In the genomic region with DNA sequence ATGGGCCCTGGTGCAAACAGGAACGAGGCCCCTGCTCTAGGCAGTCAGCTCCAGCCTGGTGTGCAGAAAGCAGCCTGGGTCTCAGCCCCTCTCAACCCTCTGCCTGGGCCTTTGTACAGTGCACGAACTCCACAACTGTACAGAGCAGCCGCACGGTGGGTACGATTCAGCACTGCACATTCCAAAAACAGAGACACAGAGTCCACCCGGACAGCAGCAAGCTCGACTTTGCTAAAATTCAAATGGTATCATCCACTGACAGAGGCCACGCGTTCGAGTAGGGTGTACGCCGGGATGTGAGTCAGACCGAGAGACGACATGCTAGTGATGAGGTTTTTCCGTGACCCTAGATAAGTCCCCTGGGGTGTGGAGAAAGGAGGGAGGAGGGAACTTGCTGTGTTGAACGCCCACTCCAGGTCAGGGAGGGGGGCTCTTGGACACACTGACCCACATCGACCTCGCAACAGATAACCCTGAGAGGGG, we compare ENCODE assay signal across 12 cellular contexts.
A peak's percentile ranks its signal among the peaks of the same experiment; 100 is the strongest.
DNase-seq lines count a peak whose midpoint lies in the region; ATAC-seq and TF ChIP-seq lines count a peak whose summit lies in the region.
"Had no signal": no experiment of that assay in that cellular context is flagged by ENCODE, and none has a peak within 500 bp of the region (broad histone marks: within the 10 kb centered on the region; RNA-seq: fewer than 3 reads in every experiment).

No MANE protein-coding gene starts in this region.

- H3K27me3 Mint-ChIP-seq in activated CD4-positive, alpha-beta T cell treated with anti-CD3 and anti-CD28 coated beads, Interleukin-2, amount 10 ng/mL, durations not matched to agents 24 days and 14 days = no peaks in the 10 kb centered on the region
- H3K27me3 Mint-ChIP-seq in stimulated activated memory B cell treated with anti-CD40 and anti-IgM and Interleukin-4, amounts not matched to agents 10 μg/mL and 1 μg/mL and 100 μg/mL, for 72 hours = no peaks in the 10 kb centered on the region

- intact Hi-C loops in activated CD4-positive, alpha-beta T cell treated with anti-CD3 and anti-CD28 coated beads, Interleukin-2, amount 10 ng/mL, durations not matched to agents 24 days and 14 days (cut with micrococcal nuclease) = loop anchor here (1.0 kb wide), 1 partner anchor 16 kb away; no protein-coding TSS in a partner anchor
- intact Hi-C loops in gastrocnemius medialis (cut with DNase I; ENCODE audit: low total_unique reads) = no loop called here

- H3K36me3 ChIP-seq in effector memory CD4-positive, alpha-beta T cell (ENCODE audit: control insufficient read depth, insufficient read depth, low read length) = no peaks in the 10 kb centered on the region
- H3K36me3 ChIP-seq in MG63 (no peaks in the 10 kb centered on the region), gastrocnemius medialis (no peaks in the 10 kb centered on the region)
- H3K36me3 ChIP-seq: thoracic aorta had no signal

- H3K4me1 ChIP-seq in effector memory CD4-positive, alpha-beta T cell (ENCODE audit: control insufficient read depth, insufficient read depth, low read length, poor library complexity, severe bottlenecking) = peaks cover 21% of the 10 kb centered on the region
- H3K4me1 ChIP-seq in gastrocnemius medialis = peaks cover 0 to 2% of the 10 kb centered on the region in 2 donors
- H3K4me1 ChIP-seq: A549 had no signal

- peak; percentile 79 for ATAC-seq in stimulated activated memory B cell treated with anti-CD40 and anti-IgM and Interleukin-4, amounts not matched to agents 10 μg/mL and 1 μg/mL and 100 μg/mL, for 72 hours
- ATAC-seq in gastrocnemius medialis = no peak
- ATAC-seq: A549 had no signal

- peak overlapping the region; percentile 98 for H3K27ac Mint-ChIP-seq in activated CD4-positive, alpha-beta T cell treated with anti-CD3 and anti-CD28 coated beads, Interleukin-2, amount 10 ng/mL, durations not matched to agents 24 days and 14 days
- H3K27ac Mint-ChIP-seq in stimulated activated memory B cell treated with anti-CD40 and anti-IgM and Interleukin-4, amounts not matched to agents 10 μg/mL and 1 μg/mL and 100 μg/mL, for 72 hours = peak overlapping the region; percentile 56

- H3K27ac ChIP-seq in effector memory CD4-positive, alpha-beta T cell (ENCODE audit: insufficient read depth, low read length, poor library complexity, severe bottlenecking) = peak overlapping the region; percentile 82
- no peak overlapping the region for H3K27ac ChIP-seq in gastrocnemius medialis
- H3K27ac ChIP-seq: A549, dorsolateral prefrontal cortex, thoracic aorta had no signal

- H3K9me3 Mint-ChIP-seq in activated CD4-positive, alpha-beta T cell treated with anti-CD3 and anti-CD28 coated beads, Interleukin-2, amount 10 ng/mL, durations not matched to agents 24 days and 14 days = peaks cover 31% of the 10 kb centered on the region
- peaks cover 22% of the 10 kb centered on the region for H3K9me3 Mint-ChIP-seq in stimulated activated memory B cell treated with anti-CD40 and anti-IgM and Interleukin-4, amounts not matched to agents 10 μg/mL and 1 μg/mL and 100 μg/mL, for 72 hours

- no peak overlapping the region for H3K4me3 ChIP-seq in effector memory CD4-positive, alpha-beta T cell (ENCODE audit: insufficient read depth, low read depth, low read length, poor library complexity, severe bottlenecking)
- H3K4me3 ChIP-seq in MG63 (no peak overlapping the region), gastrocnemius medialis (no peak overlapping the region)
- H3K4me3 ChIP-seq: A549, dorsolateral prefrontal cortex, thoracic aorta had no signal

- no peaks in the 10 kb centered on the region for H3K27me3 ChIP-seq in effector memory CD4-positive, alpha-beta T cell (replicated peaks; ENCODE audit: control insufficient read depth, insufficient read depth, low read length, poor library complexity, severe bottlenecking)
- H3K27me3 ChIP-seq in MG63 (no peaks in the 10 kb centered on the region), gastrocnemius medialis (no peaks in the 10 kb centered on the region)
- H3K27me3 ChIP-seq: dorsolateral prefrontal cortex had no signal

- peak; percentile 28 for DNase-seq in activated gamma-delta T cell treated with anti-CD3 and anti-CD28 coated beads, Interleukin-2, amount 50 U/mL, for 16 hours (ENCODE audit: low read depth)
- no peak for DNase-seq in activated gamma-delta T cell (lab: John Stamatoyannopoulos, UW)
- peak; percentile 89 for DNase-seq in activated CD4-positive, alpha-beta T cell treated with anti-CD3 and anti-CD28 coated beads, Interleukin-2, amount 10 ng/mL, durations not matched to agents 24 days and 14 days
- peak in 2 of 3 donors; percentile 14 to 21 for DNase-seq in effector memory CD4-positive, alpha-beta T cell
- DNase-seq in MG63 = no peak
- DNase-seq in dedifferentiated amniotic fluid mesenchymal stem cell (ENCODE audit: extremely low spot score) = no peak
- DNase-seq in gastrocnemius medialis = no peak
- DNase-seq: dorsolateral prefrontal cortex, KG1 had no signal

- TF ChIP-seq CTCF in gastrocnemius medialis (IDR thresholded peaks at IDR 0.05 in 4 of 5, conservative IDR thresholded peaks at IDR 0.05 in 1 of 5) = no peak

- TF ChIP-seq POLR2A in gastrocnemius medialis (IDR thresholded peaks at IDR 0.05) = no peak

- peaks cover 49% of the 10 kb centered on the region for H3K36me3 Mint-ChIP-seq in activated CD4-positive, alpha-beta T cell treated with anti-CD3 and anti-CD28 coated beads, Interleukin-2, amount 10 ng/mL, durations not matched to agents 24 days and 14 days (ENCODE audit: low read depth)
- peaks cover 64% of the 10 kb centered on the region for H3K36me3 Mint-ChIP-seq in stimulated activated memory B cell treated with anti-CD40 and anti-IgM and Interleukin-4, amounts not matched to agents 10 μg/mL and 1 μg/mL and 100 μg/mL, for 72 hours

- peaks cover 35% of the 10 kb centered on the region for H3K4me1 Mint-ChIP-seq in activated CD4-positive, alpha-beta T cell treated with anti-CD3 and anti-CD28 coated beads, Interleukin-2, amount 10 ng/mL, durations not matched to agents 24 days and 14 days
- peaks cover 22% of the 10 kb centered on the region for H3K4me1 Mint-ChIP-seq in stimulated activated memory B cell treated with anti-CD40 and anti-IgM and Interleukin-4, amounts not matched to agents 10 μg/mL and 1 μg/mL and 100 μg/mL, for 72 hours

- H3K9me3 ChIP-seq in effector memory CD4-positive, alpha-beta T cell (ENCODE audit: control insufficient read depth, low read length) = no peaks in the 10 kb centered on the region
- H3K9me3 ChIP-seq in MG63 = no peaks in the 10 kb centered on the region
- no peaks in the 10 kb centered on the region for H3K9me3 ChIP-seq in gastrocnemius medialis
- H3K9me3 ChIP-seq: A549, thoracic aorta had no signal

- in situ Hi-C loops in gastrocnemius medialis (cut with MboI; ENCODE audit: low sequenced_read_pairs in 4 of 4) = no loop called here

- H3K4me3 Mint-ChIP-seq in activated CD4-positive, alpha-beta T cell treated with anti-CD3 and anti-CD28 coated beads, Interleukin-2, amount 10 ng/mL, durations not matched to agents 24 days and 14 days = peak overlapping the region; percentile 69
- no peak overlapping the region for H3K4me3 Mint-ChIP-seq in stimulated activated memory B cell treated with anti-CD40 and anti-IgM and Interleukin-4, amounts not matched to agents 10 μg/mL and 1 μg/mL and 100 μg/mL, for 72 hours

Comparison
In these comparisons a context has a peak if more than half of its experiments do, and no peak if none do; other contexts are left out.
1. DNase-seq: peak in activated gamma-delta T cell treated with anti-CD3 and anti-CD28 coated beads, Interleukin-2, amount 50 U/mL, for 16 hours (single experiment), activated CD4-positive, alpha-beta T cell treated with anti-CD3 and anti-CD28 coated beads, Interleukin-2, amount 10 ng/mL, durations not matched to agents 24 days and 14 days (single experiment) and effector memory CD4-positive, alpha-beta T cell (2 of 3); none in activated gamma-delta T cell (single experiment), MG63 (single experiment), dedifferentiated amniotic fluid mesenchymal stem cell (single experiment) and gastrocnemius medialis (0 of 2).